8 cellular contexts compared by ENCODE assay signal in genomic region chr4:125833-126232, GRCh38. TPM values are rescaled to one million over a fixed set of nuclear protein-coding genes. Genes with fewer than 3 reads are reported as not detected.
DNase-seq lines count a peak whose midpoint lies in the region; ATAC-seq and TF ChIP-seq lines count a peak whose summit lies in the region.

No MANE protein-coding gene starts in this region.

- H3K27me3 ChIP-seq in DOHH2 (ENCODE audit: control insufficient read depth, low read length) = no peaks in the 10 kb centered on the region
- H3K27me3 ChIP-seq in Panc1 (ENCODE audit: control insufficient read depth, insufficient read depth, low read length) = no peaks in the 10 kb centered on the region
- no peaks in the 10 kb centered on the region for H3K27me3 ChIP-seq in parathyroid adenoma (ENCODE audit: control insufficient read depth, insufficient read depth, low read length)

- H3K4me1 ChIP-seq in DOHH2 (ENCODE audit: control insufficient read depth, low read length) = peaks cover 15% of the 10 kb centered on the region
- H3K4me1 ChIP-seq in Panc1 (ENCODE audit: control insufficient read depth, insufficient read depth, low read length) = no peaks in the 10 kb centered on the region
- H3K4me1 ChIP-seq in parathyroid adenoma = peaks cover 2% of the 10 kb centered on the region

- H3K4me2 ChIP-seq in DOHH2 (ENCODE audit: low read length) (peak overlapping the region; percentile 88), parathyroid adenoma (ENCODE audit: low read length) (peak overlapping the region; percentile 86)

- no peaks in the 10 kb centered on the region for H3K9me2 ChIP-seq in DOHH2 (replicated peaks; ENCODE audit: control insufficient read depth, low read length)

- BruUV-seq in Panc1 (replicated peaks; lab: Mats Ljungman, UMichigan) = no TSS peak

- peaks cover 65% of the 10 kb centered on the region for H3K36me3 ChIP-seq in DOHH2 (ENCODE audit: control insufficient read depth, low read length)
- H3K36me3 ChIP-seq in Panc1 (ENCODE audit: control insufficient read depth, insufficient read depth, low read length) = no peaks in the 10 kb centered on the region; the same call in 1 of the 2 replicates
- no peaks in the 10 kb centered on the region for H3K36me3 ChIP-seq in parathyroid adenoma (ENCODE audit: control insufficient read depth, insufficient read depth, low read length)

- in situ Hi-C loops in Panc1 (cut with HindIII; ENCODE audit: low pct_unique_long_range_greater_than_20kb, low sequenced_read_pairs) = no loop called here

- TF ChIP-seq CTCF in DOHH2 (IDR thresholded peaks at IDR 0.05; ENCODE audit: low read depth, low read length, poor library complexity, severe bottlenecking) (no peak), Panc1 (IDR thresholded peaks at IDR 0.05) (no peak), parathyroid adenoma (IDR thresholded peaks at IDR 0.05) (no peak)

- H2AFZ ChIP-seq in parathyroid adenoma = no peak overlapping the region

- DNase-seq in Panc1 (ENCODE audit: low read depth, low spot score) (no peak), epithelial cell of prostate (ENCODE audit: low read depth, low spot score) (no peak), NCI-H524 (lab: John Stamatoyannopoulos, UW) (no peak), HuH-7.5 (ENCODE audit: low spot score) (no peak)

- H3K27ac ChIP-seq in DOHH2 (ENCODE audit: low read depth, low read length) (no peak overlapping the region), Panc1 (ENCODE audit: low read length) (peak overlapping the region; percentile 93), epithelial cell of prostate (peak overlapping the region; percentile 71), parathyroid adenoma (peak overlapping the region; percentile 82)

- H4K20me1 ChIP-seq in DOHH2 (ENCODE audit: control insufficient read depth, insufficient read depth, low read depth, low read length) = no peaks in the 10 kb centered on the region

- CTCF ChIA-PET in Panc1 (lab: Charles Lee) = no interaction called here

- ATAC-seq in Panc1 (peak; percentile 6; the same call in 1 of the 2 replicates), GM21576 (IDR thresholded peaks at IDR 0.05; ENCODE audit: unreplicated experiment) (no peak), HG03442 (IDR thresholded peaks at IDR 0.05; ENCODE audit: unreplicated experiment) (no peak)

- H3K4me3 ChIP-seq in DOHH2 (ENCODE audit: low read length) = peak overlapping the region; percentile 96
- H3K4me3 ChIP-seq in Panc1 (ENCODE audit: low read depth in 2 of 2, low read length in 2 of 2) = peak overlapping the region; percentile 55 to 84
- H3K4me3 ChIP-seq in parathyroid adenoma (ENCODE audit: low read depth, low read length) = peak overlapping the region; percentile 97

- H3K9ac ChIP-seq in parathyroid adenoma = no peak overlapping the region

- intact Hi-C loops in Panc1 (cut with micrococcal nuclease; ENCODE audit: unreplicated experiment) = no loop called here

- peaks cover 51% of the 10 kb centered on the region for H3K9me3 ChIP-seq in DOHH2 (ENCODE audit: control insufficient read depth, insufficient read depth, low read length)
- H3K9me3 ChIP-seq in Panc1 (ENCODE audit: control insufficient read depth, insufficient read depth, low read depth, low read length) = peaks cover 5% of the 10 kb centered on the region; the same call in 1 of the 2 replicates
- no peaks in the 10 kb centered on the region for H3K9me3 ChIP-seq in parathyroid adenoma (ENCODE audit: control insufficient read depth, low read length)

- H3K79me2 ChIP-seq in DOHH2 (ENCODE audit: control insufficient read depth, low read length) (peaks cover 59% of the 10 kb centered on the region), parathyroid adenoma (no peaks in the 10 kb centered on the region)

- POLR2A ChIA-PET in Panc1 (lab: Charles Lee) = no interaction called here

- H3F3A ChIP-seq in DOHH2 (ENCODE audit: control insufficient read depth, insufficient read depth) = no peaks in the 10 kb centered on the region

RNA-seq across cellular contexts. Expression of gene ZNF718, which starts 1.5 kb away (rescaled TPM):
- 3.6 TPM for total RNA-seq in Panc1 (2021; ENCODE audit: unreplicated experiment)
- 0.90 TPM for polyA plus RNA-seq in Panc1 (2012; ENCODE audit: insufficient read length)
